In the genomic region with DNA sequence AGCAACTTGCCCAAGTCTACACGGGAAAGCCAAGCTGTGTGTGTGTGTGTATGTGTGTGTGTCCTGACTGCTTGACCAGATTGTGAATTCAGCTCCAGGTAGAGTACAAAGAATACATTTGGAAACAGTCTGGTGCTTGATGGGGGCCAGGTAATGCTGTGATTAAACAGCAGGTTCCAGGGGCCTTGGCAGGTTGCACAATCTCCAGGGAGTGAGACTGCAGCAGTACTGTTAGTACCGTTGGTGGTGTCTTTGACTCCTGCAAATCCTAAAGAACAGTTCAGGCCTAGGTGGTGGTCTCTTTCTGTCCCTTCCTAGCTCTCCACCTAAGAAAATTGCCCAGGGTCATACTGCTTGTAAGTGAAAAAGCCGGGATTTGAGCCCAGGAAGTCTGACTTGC, we compare ENCODE assay signal across 10 cellular contexts.
"Had no signal": no experiment of that assay in that cellular context is flagged by ENCODE, and none has a peak within 500 bp of the region (broad histone marks: within the 10 kb centered on the region; RNA-seq: fewer than 3 reads in every experiment).

No MANE protein-coding gene starts in this region.

- FAIRE-seq: H54 had no signal

- H3K9ac ChIP-seq: GM23248 had no signal

- ATAC-seq: GM23338, HCT116 had no signal

- H3K4me3 ChIP-seq: GM23248, GM23338, HAP-1 had no signal

- H3K4me2 ChIP-seq: GM23338 had no signal

- H3K36me3 ChIP-seq: HAP-1 had no signal

- H3K4me1 ChIP-seq: HAP-1 had no signal

- H2AFZ ChIP-seq: GM23248, GM23338 had no signal

- DNase-seq: GM23248, GOT3, H7, H9, HCEC 1CT, HFFc6 had no signal

- H3K27ac ChIP-seq: GM23248 had no signal

- H3K9me3 ChIP-seq: HAP-1 had no signal
